1 cellular context compared by ENCODE assay signal in the genomic region with DNA sequence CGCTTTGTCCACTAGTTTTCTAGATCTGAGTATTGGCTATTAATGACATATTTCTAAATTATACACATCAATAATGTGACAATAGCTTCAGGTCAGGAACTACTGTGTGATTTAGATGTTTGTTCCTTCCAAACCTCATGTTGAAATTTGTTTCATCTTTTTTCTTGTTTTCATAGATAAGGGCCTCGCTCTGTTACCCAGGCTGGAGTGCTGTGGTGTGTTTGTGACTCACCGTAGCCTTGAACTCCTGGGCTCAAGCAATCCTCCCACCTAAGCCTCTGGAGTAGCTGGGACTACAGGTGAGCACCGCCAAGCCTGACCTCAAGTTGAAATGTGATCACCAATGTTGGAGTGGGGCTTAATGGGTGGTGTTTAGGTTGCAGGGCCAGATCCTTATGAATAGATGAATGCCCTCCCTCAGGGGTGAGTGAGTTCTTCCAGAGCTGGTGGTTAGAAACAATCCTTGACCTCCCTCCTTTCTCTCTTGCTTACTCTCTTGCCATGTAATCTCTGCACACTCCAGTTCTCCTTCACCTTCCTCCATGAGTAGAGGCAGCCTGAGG.
A peak's percentile ranks its signal among the peaks of the same experiment; 100 is the strongest.
TF ChIP-seq lines count a peak whose summit lies in the region.

No MANE protein-coding gene starts in this region.

TF ChIP-seq in HepG2, 621 proteins besides CTCF, POLR2A, EP300 and RAD21 (continued from another document and continues in another):
- TF ChIP-seq ZBTB10 (CRISPR knock-in tag; IDR thresholded peaks at IDR 0.05; ENCODE audit: borderline replicate concordance) (0 out of 2 replicates have a peak, but pooled peaks have one; percentile 36), RFXANK (CRISPR knock-in tag; IDR thresholded peaks at IDR 0.05) (no peak), NFKB2 (CRISPR knock-in tag; IDR thresholded peaks at IDR 0.05; ENCODE audit: borderline replicate concordance) (no peak), RARA (CRISPR knock-in tag; IDR thresholded peaks at IDR 0.05) (peak; percentile 93), ZNF224 (CRISPR knock-in tag; IDR thresholded peaks at IDR 0.05) (no peak), HDAC2 (CRISPR knock-in tag; IDR thresholded peaks at IDR 0.05) (peak; percentile 88), KAT8 (CRISPR knock-in tag; IDR thresholded peaks at IDR 0.05) (peak; percentile 41; the same call in 1 of the 2 replicates), ZNF230 (CRISPR knock-in tag; IDR thresholded peaks at IDR 0.05) (no peak), CREB3 (CRISPR knock-in tag; IDR thresholded peaks at IDR 0.05) (no peak), ZZZ3 (CRISPR knock-in tag; IDR thresholded peaks at IDR 0.05; ENCODE audit: borderline replicate concordance) (no peak), ZNF713 (CRISPR knock-in tag; IDR thresholded peaks at IDR 0.05) (no peak), ZNF784 (CRISPR knock-in tag; IDR thresholded peaks at IDR 0.05; ENCODE audit: borderline replicate concordance) (no peak), MED1 (CRISPR knock-in tag; IDR thresholded peaks at IDR 0.05) (peak; percentile 92), SCMH1 (CRISPR knock-in tag; IDR thresholded peaks at IDR 0.05; ENCODE audit: borderline replicate concordance) (no peak), RFX5 (IDR thresholded peaks at IDR 0.05; ENCODE audit: low read depth, low read length) (no peak), ZNF747 (CRISPR knock-in tag; IDR thresholded peaks at IDR 0.05; ENCODE audit: borderline replicate concordance) (peak; percentile 67; the same call in 1 of the 2 replicates), ZNF672 (CRISPR knock-in tag; IDR thresholded peaks at IDR 0.05) (no peak), REXO4 (CRISPR knock-in tag; IDR thresholded peaks at IDR 0.05; ENCODE audit: borderline replicate concordance) (no peak), RORA (CRISPR knock-in tag; IDR thresholded peaks at IDR 0.05) (no peak), RNF2 (conservative IDR thresholded peaks at IDR 0.05; ENCODE audit: low read depth) (no peak), IRF2 (CRISPR knock-in tag; IDR thresholded peaks at IDR 0.05) (0 out of 2 replicates have a peak, but pooled peaks have one; percentile 59), ARID5B (CRISPR knock-in tag; IDR thresholded peaks at IDR 0.05) (peak; percentile 95), ZNF337 (CRISPR knock-in tag; IDR thresholded peaks at IDR 0.05; ENCODE audit: borderline replicate concordance, low read depth) (no peak), ZNF276 (CRISPR knock-in tag; IDR thresholded peaks at IDR 0.05; ENCODE audit: low read depth) (no peak), ZNF292 (CRISPR knock-in tag; IDR thresholded peaks at IDR 0.05; ENCODE audit: borderline replicate concordance, low read depth) (no peak), ZNF557 (CRISPR knock-in tag; IDR thresholded peaks at IDR 0.05) (no peak), SMARCE1 (IDR thresholded peaks at IDR 0.05; ENCODE audit: borderline replicate concordance) (no peak), FOSL2 (CRISPR knock-in tag; IDR thresholded peaks at IDR 0.05) (peak; percentile 99), MLLT10 (CRISPR knock-in tag; IDR thresholded peaks at IDR 0.05) (no peak), IKZF1 (IDR thresholded peaks at IDR 0.05) (no peak), ZC3H4 (CRISPR knock-in tag; IDR thresholded peaks at IDR 0.05; ENCODE audit: borderline replicate concordance) (no peak), PITX1 (CRISPR knock-in tag; IDR thresholded peaks at IDR 0.05) (peak; percentile 76; the same call in 1 of the 2 replicates), ISX (CRISPR knock-in tag; conservative IDR thresholded peaks at IDR 0.05) (no peak), ZMAT3 (CRISPR knock-in tag; conservative IDR thresholded peaks at IDR 0.05) (no peak), ZNF296 (CRISPR knock-in tag; conservative IDR thresholded peaks at IDR 0.05) (no peak), CENPBD1 (CRISPR knock-in tag; IDR thresholded peaks at IDR 0.05; ENCODE audit: borderline replicate concordance, low read depth) (no peak), ZBTB46 (CRISPR knock-in tag; IDR thresholded peaks at IDR 0.05; ENCODE audit: borderline replicate concordance) (no peak), ZNF160 (CRISPR knock-in tag; IDR thresholded peaks at IDR 0.05) (no peak), SKI (IDR thresholded peaks at IDR 0.05; ENCODE audit: partially characterized antibody) (peak; percentile 70), LBX2 (CRISPR knock-in tag; IDR thresholded peaks at IDR 0.05; ENCODE audit: borderline replicate concordance) (no peak), PLRG1 (conservative IDR thresholded peaks at IDR 0.05) (no peak), TGIF2 (CRISPR knock-in tag; IDR thresholded peaks at IDR 0.05) (no peak), YEATS2 (CRISPR knock-in tag; IDR thresholded peaks at IDR 0.05; ENCODE audit: borderline replicate concordance) (no peak; the same call in 1 of the 2 replicates), ZFP62 (CRISPR knock-in tag; IDR thresholded peaks at IDR 0.05) (no peak)
- TF ChIP-seq, protein P1, sequence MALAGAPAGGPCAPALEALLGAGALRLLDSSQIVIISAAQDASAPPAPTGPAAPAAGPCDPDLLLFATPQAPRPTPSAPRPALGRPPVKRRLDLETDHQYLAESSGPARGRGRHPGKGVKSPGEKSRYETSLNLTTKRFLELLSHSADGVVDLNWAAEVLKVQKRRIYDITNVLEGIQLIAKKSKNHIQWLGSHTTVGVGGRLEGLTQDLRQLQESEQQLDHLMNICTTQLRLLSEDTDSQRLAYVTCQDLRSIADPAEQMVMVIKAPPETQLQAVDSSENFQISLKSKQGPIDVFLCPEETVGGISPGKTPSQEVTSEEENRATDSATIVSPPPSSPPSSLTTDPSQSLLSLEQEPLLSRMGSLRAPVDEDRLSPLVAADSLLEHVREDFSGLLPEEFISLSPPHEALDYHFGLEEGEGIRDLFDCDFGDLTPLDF (CRISPR knock-in tag; IDR thresholded peaks at IDR 0.05) = no peak
- TF ChIP-seq, protein P2, sequence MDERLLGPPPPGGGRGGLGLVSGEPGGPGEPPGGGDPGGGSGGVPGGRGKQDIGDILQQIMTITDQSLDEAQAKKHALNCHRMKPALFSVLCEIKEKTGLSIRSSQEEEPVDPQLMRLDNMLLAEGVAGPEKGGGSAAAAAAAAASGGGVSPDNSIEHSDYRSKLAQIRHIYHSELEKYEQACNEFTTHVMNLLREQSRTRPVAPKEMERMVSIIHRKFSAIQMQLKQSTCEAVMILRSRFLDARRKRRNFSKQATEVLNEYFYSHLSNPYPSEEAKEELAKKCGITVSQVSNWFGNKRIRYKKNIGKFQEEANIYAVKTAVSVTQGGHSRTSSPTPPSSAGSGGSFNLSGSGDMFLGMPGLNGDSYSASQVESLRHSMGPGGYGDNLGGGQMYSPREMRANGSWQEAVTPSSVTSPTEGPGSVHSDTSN (CRISPR knock-in tag; IDR thresholded peaks at IDR 0.05) = no peak
- TF ChIP-seq, protein P3, sequence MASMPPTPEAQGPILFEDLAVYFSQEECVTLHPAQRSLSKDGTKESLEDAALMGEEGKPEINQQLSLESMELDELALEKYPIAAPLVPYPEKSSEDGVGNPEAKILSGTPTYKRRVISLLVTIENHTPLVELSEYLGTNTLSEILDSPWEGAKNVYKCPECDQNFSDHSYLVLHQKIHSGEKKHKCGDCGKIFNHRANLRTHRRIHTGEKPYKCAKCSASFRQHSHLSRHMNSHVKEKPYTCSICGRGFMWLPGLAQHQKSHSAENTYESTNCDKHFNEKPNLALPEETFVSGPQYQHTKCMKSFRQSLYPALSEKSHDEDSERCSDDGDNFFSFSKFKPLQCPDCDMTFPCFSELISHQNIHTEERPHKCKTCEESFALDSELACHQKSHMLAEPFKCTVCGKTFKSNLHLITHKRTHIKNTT (CRISPR knock-in tag; IDR thresholded peaks at IDR 0.05) = no peak
